In genomic region chr1:113396102-113396501, GRCh38 we compare ENCODE assay signal across 1 cellular context.
TF ChIP-seq lines count a peak whose summit lies in the region.

No MANE protein-coding gene starts in this region.

TF ChIP-seq in HEK293, 187 proteins besides CTCF, POLR2A, EP300 and RAD21 (continued from another document):
- no peak for TF ChIP-seq ZNF580 (tag by site-specific recombination; IDR thresholded peaks at IDR 0.05)
- TF ChIP-seq, protein P1, sequence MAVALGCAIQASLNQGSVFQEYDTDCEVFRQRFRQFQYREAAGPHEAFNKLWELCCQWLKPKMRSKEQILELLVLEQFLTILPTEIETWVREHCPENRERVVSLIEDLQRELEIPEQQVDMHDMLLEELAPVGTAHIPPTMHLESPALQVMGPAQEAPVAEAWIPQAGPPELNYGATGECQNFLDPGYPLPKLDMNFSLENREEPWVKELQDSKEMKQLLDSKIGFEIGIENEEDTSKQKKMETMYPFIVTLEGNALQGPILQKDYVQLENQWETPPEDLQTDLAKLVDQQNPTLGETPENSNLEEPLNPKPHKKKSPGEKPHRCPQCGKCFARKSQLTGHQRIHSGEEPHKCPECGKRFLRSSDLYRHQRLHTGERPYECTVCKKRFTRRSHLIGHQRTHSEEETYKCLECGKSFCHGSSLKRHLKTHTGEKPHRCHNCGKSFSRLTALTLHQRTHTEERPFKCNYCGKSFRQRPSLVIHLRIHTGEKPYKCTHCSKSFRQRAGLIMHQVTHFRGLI (tag by site-specific recombination; IDR thresholded peaks at IDR 0.05) = no peak
- no peak for TF ChIP-seq ZNF513 (tag by site-specific recombination; IDR thresholded peaks at IDR 0.05)
- no peak for TF ChIP-seq ZNF514 (tag by site-specific recombination; IDR thresholded peaks at IDR 0.05)
- no peak for TF ChIP-seq ZNF629 (tag by site-specific recombination; IDR thresholded peaks at IDR 0.05)
- no peak for TF ChIP-seq ZNF510 (tag by site-specific recombination; IDR thresholded peaks at IDR 0.05; ENCODE audit: insufficient replicate concordance)
- TF ChIP-seq ZNF274 (IDR thresholded peaks at IDR 0.05; ENCODE audit: low read length) = no peak
- TF ChIP-seq ZNF274 (tag by site-specific recombination; IDR thresholded peaks at IDR 0.05; ENCODE audit: borderline replicate concordance) = no peak
- peak; percentile 76; the same call in 1 of the 2 replicates for TF ChIP-seq ZNF664 (tag by site-specific recombination; IDR thresholded peaks at IDR 0.05)
- no peak for TF ChIP-seq MEIS1 (CRISPR knock-in tag; IDR thresholded peaks at IDR 0.05; ENCODE audit: borderline replicate concordance)
- no peak for TF ChIP-seq ZFP69B (tag by site-specific recombination; IDR thresholded peaks at IDR 0.05)
- no peak for TF ChIP-seq ZFHX2 (tag by site-specific recombination; conservative IDR thresholded peaks at IDR 0.05)
- TF ChIP-seq ZXDB (tag by site-specific recombination; IDR thresholded peaks at IDR 0.05) = no peak
- TF ChIP-seq GLI4 (tag by site-specific recombination; IDR thresholded peaks at IDR 0.05) = no peak
- TF ChIP-seq ZNF645 (tag by site-specific recombination; IDR thresholded peaks at IDR 0.05) = no peak
- TF ChIP-seq ZNF155 (tag by site-specific recombination; IDR thresholded peaks at IDR 0.05) = no peak
- TF ChIP-seq ZFP3 (tag by site-specific recombination; IDR thresholded peaks at IDR 0.05; ENCODE audit: low read depth) = no peak
- TF ChIP-seq ZNF433 (tag by site-specific recombination; IDR thresholded peaks at IDR 0.05; ENCODE audit: low read depth) = peak; percentile 6; the same call in 1 of the 2 replicates
- TF ChIP-seq ZNF391 (tag by site-specific recombination; IDR thresholded peaks at IDR 0.05; ENCODE audit: borderline replicate concordance, low read depth) = 0 out of 2 replicates have a peak, but pooled peaks have one; percentile 34
- TF ChIP-seq ZNF146 (tag by site-specific recombination; IDR thresholded peaks at IDR 0.05) = no peak
